1 cellular context compared by ENCODE assay signal in the genomic region with DNA sequence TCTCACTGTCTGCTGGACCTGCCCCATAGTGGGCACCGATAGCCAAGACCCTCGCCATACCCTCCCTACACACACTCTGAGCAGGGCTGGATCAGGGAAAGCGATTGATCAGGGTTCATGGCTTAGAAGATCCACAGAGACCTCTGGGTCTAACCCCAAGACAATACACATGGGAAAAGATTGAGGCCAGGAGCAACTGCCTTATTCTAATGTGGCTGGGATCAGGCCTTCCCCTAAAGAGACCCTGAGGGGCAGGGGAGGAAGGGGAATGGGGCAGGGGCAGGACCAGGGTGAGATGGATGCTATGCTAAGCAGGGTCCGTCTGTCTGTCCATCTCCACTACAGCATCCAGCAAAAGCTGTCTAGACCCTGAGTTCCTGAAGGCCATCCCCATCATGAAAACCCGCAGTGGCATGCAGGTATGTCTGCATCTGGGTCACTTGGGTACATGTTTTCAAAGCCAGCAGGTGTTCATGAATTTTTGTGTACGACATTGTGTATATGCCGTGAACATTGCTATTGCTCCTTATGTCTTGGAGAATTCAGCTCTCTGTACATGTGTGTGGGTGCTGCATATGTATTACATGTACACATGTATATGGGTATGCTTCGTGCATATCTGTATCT.
TF ChIP-seq lines count a peak whose summit lies in the region.

No MANE protein-coding gene starts in this region.

TF ChIP-seq in endothelial cell of umbilical vein, 7 proteins besides CTCF, POLR2A, EP300 and RAD21:
- TF ChIP-seq FOS (IDR thresholded peaks at IDR 0.05; ENCODE audit: borderline replicate concordance, insufficient read depth, low read length) (no peak), JUN (IDR thresholded peaks at IDR 0.05; ENCODE audit: borderline replicate concordance, insufficient read depth, insufficient read length, low read depth) (no peak), MYC (IDR thresholded peaks at IDR 0.05; ENCODE audit: low read depth, low read length) (no peak), MAX (IDR thresholded peaks at IDR 0.05; ENCODE audit: insufficient read depth, insufficient read length) (no peak), GATA2 (IDR thresholded peaks at IDR 0.05; ENCODE audit: insufficient read depth, insufficient read length, low read depth, low read length) (no peak), POLR2AphosphoS5 (IDR thresholded peaks at IDR 0.05; ENCODE audit: insufficient read depth, low read depth, low read length) (no peak), EZH2 (IDR thresholded peaks at IDR 0.05; ENCODE audit: borderline replicate concordance, low read depth, low read length, severe bottlenecking) (no peak)
